Comparison of ENCODE assay signal across 1 cellular context in the genomic region with DNA sequence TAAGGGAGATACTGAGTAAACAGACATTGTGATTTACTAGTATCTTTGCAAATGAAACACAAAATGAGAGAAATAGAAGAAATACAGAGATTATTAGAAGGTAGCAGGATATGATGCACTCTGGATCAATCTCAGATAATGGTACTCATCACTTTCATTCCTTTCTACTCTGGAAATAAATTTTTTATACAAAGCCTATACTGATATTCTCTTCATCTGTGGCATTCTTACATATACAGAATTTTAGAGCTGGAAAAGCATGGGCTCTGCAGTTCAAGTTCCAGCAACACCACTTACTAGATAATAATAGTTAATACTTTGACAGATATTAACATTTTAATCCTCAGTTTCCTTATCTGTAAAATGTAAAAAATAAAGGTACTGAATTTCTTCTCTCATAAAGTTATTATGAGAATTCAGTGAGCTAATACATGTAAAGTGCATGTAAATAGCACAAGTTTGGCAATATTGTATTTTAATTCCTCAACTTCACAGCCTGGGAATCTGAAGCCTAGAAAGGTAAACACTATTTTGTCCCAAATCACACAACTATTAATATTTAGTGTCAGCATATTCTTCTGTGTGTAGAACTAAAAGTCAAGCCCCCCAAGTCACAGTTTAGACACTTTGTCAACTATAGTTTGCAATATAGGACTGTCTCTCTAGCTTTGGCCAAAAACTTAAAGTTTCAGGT.
TF ChIP-seq lines count a peak whose summit lies in the region.

No MANE protein-coding gene starts in this region.

TF ChIP-seq in HepG2, 621 proteins besides CTCF, POLR2A, EP300 and RAD21 (continued from another document):
- TF ChIP-seq FOXK2 (IDR thresholded peaks at IDR 0.05) (no peak), HMG20A (CRISPR knock-in tag; IDR thresholded peaks at IDR 0.05; ENCODE audit: borderline replicate concordance) (no peak), MIXL1 (CRISPR knock-in tag; IDR thresholded peaks at IDR 0.05) (0 out of 2 replicates have a peak, but pooled peaks have one; percentile 20), ZKSCAN8 (CRISPR knock-in tag; IDR thresholded peaks at IDR 0.05; ENCODE audit: borderline replicate concordance) (no peak), KLF11 (CRISPR knock-in tag; IDR thresholded peaks at IDR 0.05) (no peak), TBP (CRISPR knock-in tag; IDR thresholded peaks at IDR 0.05) (no peak), DNMT3B (CRISPR knock-in tag; conservative IDR thresholded peaks at IDR 0.05) (no peak), GATA4 (IDR thresholded peaks at IDR 0.05; ENCODE audit: borderline replicate concordance, low read depth) (no peak), MAFF (IDR thresholded peaks at IDR 0.05; ENCODE audit: low read depth, low read length) (peak; percentile 62), MAFK (conservative IDR thresholded peaks at IDR 0.05 in 1 of 2, IDR thresholded peaks at IDR 0.05 in 1 of 2; ENCODE audit: low read length in 2 of 2) (peak; percentile 66 to 69; a peak in 3 of 4 replicates), AGO2 (optimal IDR thresholded peaks at IDR 0.05; ENCODE audit: low read depth, low read length) (peak; percentile 72), BRCA1 (CRISPR knock-in tag; IDR thresholded peaks at IDR 0.05) (no peak), ZSCAN22 (CRISPR knock-in tag; IDR thresholded peaks at IDR 0.05) (no peak), NFIB (CRISPR knock-in tag; IDR thresholded peaks at IDR 0.05; ENCODE audit: borderline replicate concordance) (no peak), ZMAT3 (CRISPR knock-in tag; conservative IDR thresholded peaks at IDR 0.05) (no peak), NR3C1 (CRISPR knock-in tag; IDR thresholded peaks at IDR 0.05) (no peak), ZNF224 (CRISPR knock-in tag; IDR thresholded peaks at IDR 0.05) (no peak), ZNF296 (CRISPR knock-in tag; conservative IDR thresholded peaks at IDR 0.05) (no peak), PHF5A (CRISPR knock-in tag; IDR thresholded peaks at IDR 0.05; ENCODE audit: low read depth, unreplicated experiment) (no peak), SP4 (CRISPR knock-in tag; IDR thresholded peaks at IDR 0.05) (no peak), ZFP37 (CRISPR knock-in tag; IDR thresholded peaks at IDR 0.05; ENCODE audit: borderline replicate concordance) (no peak), PCBP1 (IDR thresholded peaks at IDR 0.05; ENCODE audit: borderline replicate concordance, low read depth, low read length) (no peak), ZNF235 (CRISPR knock-in tag; IDR thresholded peaks at IDR 0.05; ENCODE audit: borderline replicate concordance) (no peak), U2AF1 (optimal IDR thresholded peaks at IDR 0.05; ENCODE audit: low read depth, low read length) (no peak)
- TF ChIP-seq, protein P1, sequence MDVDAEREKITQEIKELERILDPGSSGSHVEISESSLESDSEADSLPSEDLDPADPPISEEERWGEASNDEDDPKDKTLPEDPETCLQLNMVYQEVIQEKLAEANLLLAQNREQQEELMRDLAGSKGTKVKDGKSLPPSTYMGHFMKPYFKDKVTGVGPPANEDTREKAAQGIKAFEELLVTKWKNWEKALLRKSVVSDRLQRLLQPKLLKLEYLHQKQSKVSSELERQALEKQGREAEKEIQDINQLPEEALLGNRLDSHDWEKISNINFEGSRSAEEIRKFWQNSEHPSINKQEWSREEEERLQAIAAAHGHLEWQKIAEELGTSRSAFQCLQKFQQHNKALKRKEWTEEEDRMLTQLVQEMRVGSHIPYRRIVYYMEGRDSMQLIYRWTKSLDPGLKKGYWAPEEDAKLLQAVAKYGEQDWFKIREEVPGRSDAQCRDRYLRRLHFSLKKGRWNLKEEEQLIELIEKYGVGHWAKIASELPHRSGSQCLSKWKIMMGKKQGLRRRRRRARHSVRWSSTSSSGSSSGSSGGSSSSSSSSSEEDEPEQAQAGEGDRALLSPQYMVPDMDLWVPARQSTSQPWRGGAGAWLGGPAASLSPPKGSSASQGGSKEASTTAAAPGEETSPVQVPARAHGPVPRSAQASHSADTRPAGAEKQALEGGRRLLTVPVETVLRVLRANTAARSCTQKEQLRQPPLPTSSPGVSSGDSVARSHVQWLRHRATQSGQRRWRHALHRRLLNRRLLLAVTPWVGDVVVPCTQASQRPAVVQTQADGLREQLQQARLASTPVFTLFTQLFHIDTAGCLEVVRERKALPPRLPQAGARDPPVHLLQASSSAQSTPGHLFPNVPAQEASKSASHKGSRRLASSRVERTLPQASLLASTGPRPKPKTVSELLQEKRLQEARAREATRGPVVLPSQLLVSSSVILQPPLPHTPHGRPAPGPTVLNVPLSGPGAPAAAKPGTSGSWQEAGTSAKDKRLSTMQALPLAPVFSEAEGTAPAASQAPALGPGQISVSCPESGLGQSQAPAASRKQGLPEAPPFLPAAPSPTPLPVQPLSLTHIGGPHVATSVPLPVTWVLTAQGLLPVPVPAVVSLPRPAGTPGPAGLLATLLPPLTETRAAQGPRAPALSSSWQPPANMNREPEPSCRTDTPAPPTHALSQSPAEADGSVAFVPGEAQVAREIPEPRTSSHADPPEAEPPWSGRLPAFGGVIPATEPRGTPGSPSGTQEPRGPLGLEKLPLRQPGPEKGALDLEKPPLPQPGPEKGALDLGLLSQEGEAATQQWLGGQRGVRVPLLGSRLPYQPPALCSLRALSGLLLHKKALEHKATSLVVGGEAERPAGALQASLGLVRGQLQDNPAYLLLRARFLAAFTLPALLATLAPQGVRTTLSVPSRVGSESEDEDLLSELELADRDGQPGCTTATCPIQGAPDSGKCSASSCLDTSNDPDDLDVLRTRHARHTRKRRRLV (CRISPR knock-in tag; IDR thresholded peaks at IDR 0.05), result no peak
- TF ChIP-seq, protein P2, sequence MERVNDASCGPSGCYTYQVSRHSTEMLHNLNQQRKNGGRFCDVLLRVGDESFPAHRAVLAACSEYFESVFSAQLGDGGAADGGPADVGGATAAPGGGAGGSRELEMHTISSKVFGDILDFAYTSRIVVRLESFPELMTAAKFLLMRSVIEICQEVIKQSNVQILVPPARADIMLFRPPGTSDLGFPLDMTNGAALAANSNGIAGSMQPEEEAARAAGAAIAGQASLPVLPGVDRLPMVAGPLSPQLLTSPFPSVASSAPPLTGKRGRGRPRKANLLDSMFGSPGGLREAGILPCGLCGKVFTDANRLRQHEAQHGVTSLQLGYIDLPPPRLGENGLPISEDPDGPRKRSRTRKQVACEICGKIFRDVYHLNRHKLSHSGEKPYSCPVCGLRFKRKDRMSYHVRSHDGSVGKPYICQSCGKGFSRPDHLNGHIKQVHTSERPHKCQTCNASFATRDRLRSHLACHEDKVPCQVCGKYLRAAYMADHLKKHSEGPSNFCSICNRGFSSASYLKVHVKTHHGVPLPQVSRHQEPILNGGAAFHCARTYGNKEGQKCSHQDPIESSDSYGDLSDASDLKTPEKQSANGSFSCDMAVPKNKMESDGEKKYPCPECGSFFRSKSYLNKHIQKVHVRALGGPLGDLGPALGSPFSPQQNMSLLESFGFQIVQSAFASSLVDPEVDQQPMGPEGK (CRISPR knock-in tag; IDR thresholded peaks at IDR 0.05), result 0 out of 2 replicates have a peak, but pooled peaks have one; percentile 14
- TF ChIP-seq, protein P3, sequence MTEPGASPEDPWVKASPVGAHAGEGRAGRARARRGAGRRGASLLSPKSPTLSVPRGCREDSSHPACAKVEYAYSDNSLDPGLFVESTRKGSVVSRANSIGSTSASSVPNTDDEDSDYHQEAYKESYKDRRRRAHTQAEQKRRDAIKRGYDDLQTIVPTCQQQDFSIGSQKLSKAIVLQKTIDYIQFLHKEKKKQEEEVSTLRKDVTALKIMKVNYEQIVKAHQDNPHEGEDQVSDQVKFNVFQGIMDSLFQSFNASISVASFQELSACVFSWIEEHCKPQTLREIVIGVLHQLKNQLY (CRISPR knock-in tag; IDR thresholded peaks at IDR 0.05), result no peak
- TF ChIP-seq, protein P4, sequence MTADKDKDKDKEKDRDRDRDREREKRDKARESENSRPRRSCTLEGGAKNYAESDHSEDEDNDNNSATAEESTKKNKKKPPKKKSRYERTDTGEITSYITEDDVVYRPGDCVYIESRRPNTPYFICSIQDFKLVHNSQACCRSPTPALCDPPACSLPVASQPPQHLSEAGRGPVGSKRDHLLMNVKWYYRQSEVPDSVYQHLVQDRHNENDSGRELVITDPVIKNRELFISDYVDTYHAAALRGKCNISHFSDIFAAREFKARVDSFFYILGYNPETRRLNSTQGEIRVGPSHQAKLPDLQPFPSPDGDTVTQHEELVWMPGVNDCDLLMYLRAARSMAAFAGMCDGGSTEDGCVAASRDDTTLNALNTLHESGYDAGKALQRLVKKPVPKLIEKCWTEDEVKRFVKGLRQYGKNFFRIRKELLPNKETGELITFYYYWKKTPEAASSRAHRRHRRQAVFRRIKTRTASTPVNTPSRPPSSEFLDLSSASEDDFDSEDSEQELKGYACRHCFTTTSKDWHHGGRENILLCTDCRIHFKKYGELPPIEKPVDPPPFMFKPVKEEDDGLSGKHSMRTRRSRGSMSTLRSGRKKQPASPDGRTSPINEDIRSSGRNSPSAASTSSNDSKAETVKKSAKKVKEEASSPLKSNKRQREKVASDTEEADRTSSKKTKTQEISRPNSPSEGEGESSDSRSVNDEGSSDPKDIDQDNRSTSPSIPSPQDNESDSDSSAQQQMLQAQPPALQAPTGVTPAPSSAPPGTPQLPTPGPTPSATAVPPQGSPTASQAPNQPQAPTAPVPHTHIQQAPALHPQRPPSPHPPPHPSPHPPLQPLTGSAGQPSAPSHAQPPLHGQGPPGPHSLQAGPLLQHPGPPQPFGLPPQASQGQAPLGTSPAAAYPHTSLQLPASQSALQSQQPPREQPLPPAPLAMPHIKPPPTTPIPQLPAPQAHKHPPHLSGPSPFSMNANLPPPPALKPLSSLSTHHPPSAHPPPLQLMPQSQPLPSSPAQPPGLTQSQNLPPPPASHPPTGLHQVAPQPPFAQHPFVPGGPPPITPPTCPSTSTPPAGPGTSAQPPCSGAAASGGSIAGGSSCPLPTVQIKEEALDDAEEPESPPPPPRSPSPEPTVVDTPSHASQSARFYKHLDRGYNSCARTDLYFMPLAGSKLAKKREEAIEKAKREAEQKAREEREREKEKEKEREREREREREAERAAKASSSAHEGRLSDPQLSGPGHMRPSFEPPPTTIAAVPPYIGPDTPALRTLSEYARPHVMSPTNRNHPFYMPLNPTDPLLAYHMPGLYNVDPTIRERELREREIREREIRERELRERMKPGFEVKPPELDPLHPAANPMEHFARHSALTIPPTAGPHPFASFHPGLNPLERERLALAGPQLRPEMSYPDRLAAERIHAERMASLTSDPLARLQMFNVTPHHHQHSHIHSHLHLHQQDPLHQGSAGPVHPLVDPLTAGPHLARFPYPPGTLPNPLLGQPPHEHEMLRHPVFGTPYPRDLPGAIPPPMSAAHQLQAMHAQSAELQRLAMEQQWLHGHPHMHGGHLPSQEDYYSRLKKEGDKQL (CRISPR knock-in tag; IDR thresholded peaks at IDR 0.05; ENCODE audit: low read depth), result no peak
